In the genomic region with DNA sequence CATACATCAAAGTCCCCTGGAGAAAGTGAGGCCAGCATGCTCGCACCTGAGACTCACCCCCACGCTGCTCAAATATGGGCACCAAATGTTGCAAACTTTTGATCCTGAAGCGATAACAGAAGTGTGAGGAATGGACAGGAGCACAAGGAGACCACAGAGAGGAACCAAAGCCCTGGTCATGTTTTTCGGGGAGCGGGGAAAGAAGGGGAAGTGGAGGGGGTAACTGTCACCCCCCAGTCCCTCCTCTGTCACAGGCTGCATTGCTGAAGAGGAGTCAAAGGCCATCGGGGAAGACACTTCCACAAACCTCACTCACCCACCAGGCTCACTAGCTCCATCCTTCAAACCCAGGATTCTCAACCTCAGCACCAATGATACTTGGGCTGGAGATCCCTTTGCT, we compare ENCODE assay signal across 18 cellular contexts.
"Had no signal": no experiment of that assay in that cellular context is flagged by ENCODE, and none has a peak within 500 bp of the region (broad histone marks: within the 10 kb centered on the region; RNA-seq: fewer than 3 reads in every experiment).

No MANE protein-coding gene starts in this region.

- H3K4me1 ChIP-seq: foreskin keratinocyte had no signal

- H3K36me3 ChIP-seq: left lung, spleen, upper lobe of left lung had no signal

- DNase-seq: activated CD4-positive, alpha-beta memory T cell treated with anti-CD3 and anti-CD28 coated beads for 36 hours; activated CD4-positive, alpha-beta T cell treated with anti-CD3 and anti-CD28 coated beads for 4 hours; activated effector memory CD4-positive, alpha-beta T cell treated with anti-CD3 and anti-CD28 coated beads, Interleukin-2, amount 50 U/mL, for 16 hours; activated naive CD4-positive, alpha-beta T cell treated with anti-CD3 and anti-CD28 coated beads, Interleukin-2, amount 50 U/mL, for 16 hours; activated naive CD8-positive, alpha-beta T cell treated with anti-CD3 and anti-CD28 coated beads, Interleukin-2, amount 50 U/mL, for 24 hours; activated T-cell treated with anti-CD3 and anti-CD28 coated beads for 4 hours; dermis blood vessel endothelial cell; effector CD8-positive, alpha-beta T cell; foreskin keratinocyte; immature natural killer cell; kidney glomerular epithelial cell; left lung; natural killer cell; spleen; stimulated activated CD4-positive, alpha-beta T cell treated with anti-CD3 and anti-CD28 coated beads, Interleukin-4, amount 100 ng/mL, for 1 hour; stimulated activated naive CD4-positive, alpha-beta T cell treated with Interleukin-2 at 50 U/mL for 16 hours; T-helper 1 cell; upper lobe of left lung had no signal

- H3K4me3 ChIP-seq: left lung, spleen, upper lobe of left lung had no signal

- H3K27ac ChIP-seq: foreskin keratinocyte, left lung, spleen, upper lobe of left lung had no signal

- H3K9me3 ChIP-seq: left lung, spleen, upper lobe of left lung had no signal
